ENCODE assay signal across 16 cellular contexts in the genomic region with DNA sequence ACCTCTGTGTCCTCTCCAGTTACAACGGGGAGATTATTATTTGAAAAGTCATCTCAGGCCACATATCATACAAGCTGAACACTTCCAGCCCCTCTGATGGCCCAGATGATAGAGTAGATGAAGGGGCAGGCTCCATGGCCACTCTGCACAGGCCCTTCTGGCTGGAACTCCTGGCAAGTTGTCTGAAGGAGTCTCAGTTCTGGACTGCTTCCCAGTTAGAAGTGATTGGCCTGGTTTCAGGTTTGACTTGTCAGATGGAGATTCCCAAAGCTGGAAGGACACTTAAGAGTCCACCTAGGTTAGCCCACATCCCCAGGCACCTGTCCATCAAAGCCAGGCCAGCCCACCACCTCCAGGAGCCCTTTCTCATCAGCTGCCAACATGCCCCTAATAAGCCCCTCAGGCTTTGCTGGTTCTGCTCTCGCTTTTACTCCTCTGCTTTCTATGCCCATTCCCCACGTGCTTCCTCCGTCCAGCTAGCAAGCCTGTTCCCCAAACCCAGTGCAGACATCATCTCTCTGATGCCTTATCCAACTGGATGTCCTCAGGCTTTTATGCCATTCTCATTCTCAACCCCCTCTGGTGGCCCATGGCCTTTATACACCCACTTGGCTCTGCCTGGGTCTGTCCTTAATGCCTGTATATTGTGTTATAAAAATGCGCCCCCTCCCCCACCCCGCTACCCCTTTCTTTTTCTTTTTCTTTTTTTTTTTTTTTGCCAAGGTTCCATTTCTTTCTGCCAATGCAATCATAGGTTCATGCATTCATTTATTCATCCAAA. TPM values are rescaled to one million over a fixed set of nuclear protein-coding genes. Genes with fewer than 3 reads are reported as not detected.
DNase-seq lines count a peak whose midpoint lies in the region; ATAC-seq and TF ChIP-seq lines count a peak whose summit lies in the region.
"Had no signal": no experiment of that assay in that cellular context is flagged by ENCODE, and none has a peak within 500 bp of the region (broad histone marks: within the 10 kb centered on the region; RNA-seq: fewer than 3 reads in every experiment).

No MANE protein-coding gene starts in this region.

- no peak overlapping the region for H3K4me3 Mint-ChIP-seq in H9
- H3K4me3 Mint-ChIP-seq in type B pancreatic cell: no peak overlapping the region
- H3K4me3 Mint-ChIP-seq: activated B cell treated with CpG ODN at 0.5 μM for 24 hours; activated naive CD8-positive, alpha-beta T cell treated with anti-CD3 and anti-CD28 coated beads, Interleukin-2, amount 50 U/mL, for 24 hours had no signal

- no peak overlapping the region for H3K4ac ChIP-seq in H9 (ENCODE audit: low read depth, low read length)

- H4K20me1 ChIP-seq in H9 (ENCODE audit: control insufficient read depth, insufficient read depth, insufficient read length): no peaks in the 10 kb centered on the region

- no peak overlapping the region for H3K18ac ChIP-seq in H9 (ENCODE audit: insufficient read length, low read depth, low read length)

- WGBS in H9 (ENCODE audit: extremely low coverage, insufficient read length, low lambda C conversion rate): no CpG with 5 or more reads among the region's 6 CpGs
- WGBS in lung, 2 donors: 84 to 93% methylated on average over 6 of the region's 6 CpGs

- H3K79me1 ChIP-seq in H9 (ENCODE audit: insufficient read depth, low read depth, low read length, poor library complexity, severe bottlenecking): no peaks in the 10 kb centered on the region

- no peak overlapping the region for H3T11ph ChIP-seq in H9 (ENCODE audit: low read length)

- H3K23me2 ChIP-seq in H9 (ENCODE audit: insufficient read length, low read depth, low read length, poor library complexity, severe bottlenecking): no peaks in the 10 kb centered on the region

- no peak overlapping the region for H2BK12ac ChIP-seq in H9 (ENCODE audit: insufficient read length, low read depth, low read length)

- no peak overlapping the region for H2AK5ac ChIP-seq in H9 (ENCODE audit: insufficient read length, low read length)

- H3K9me3 ChIP-seq in H9 (ENCODE audit: control insufficient read depth, low read depth, low read length): no peaks in the 10 kb centered on the region
- no peaks in the 10 kb centered on the region for H3K9me3 ChIP-seq in lung (ENCODE audit: control insufficient read depth in 2 of 2, insufficient read depth in 1 of 2, low read length in 1 of 2)

- no peak overlapping the region for H3K56ac ChIP-seq in H9 (ENCODE audit: insufficient read length, low read depth, low read length)

- no peak overlapping the region for H4K91ac ChIP-seq in H9 (ENCODE audit: insufficient read length, low read depth, low read length)

- H3K23ac ChIP-seq in H9 (ENCODE audit: insufficient read length, low read depth, low read length): no peak overlapping the region

- H3K79me2 ChIP-seq in H9 (ENCODE audit: insufficient read depth, low read length): no peaks in the 10 kb centered on the region

- DNase-seq in DMS79 treated with DMSO at 0.1 percent for 48 hours (lab: John Stamatoyannopoulos, UW) (peak; percentile 15), H9 (no peak), cerebellar cortex (ENCODE audit: low spot score) (peak; percentile 5), lung (ENCODE audit: low spot score) (peak; percentile 53), type B pancreatic cell (ENCODE audit: extremely low spot score, unreplicated experiment) (no peak), NCI-H1694 treated with DMSO at 0.1 percent for 48 hours (lab: John Stamatoyannopoulos, UW) (no peak), DMS53 (lab: John Stamatoyannopoulos, UW) (no peak), NCI-H187 treated with DMSO at 0.1 percent for 48 hours (lab: John Stamatoyannopoulos, UW) (no peak)
- DNase-seq: activated B cell treated with CpG ODN at 0.5 μM for 24 hours; activated naive CD8-positive, alpha-beta T cell treated with anti-CD3 and anti-CD28 coated beads, Interleukin-2, amount 50 U/mL, for 24 hours; GOT3; Karpas-422; NCI-H1436 treated with DMSO at 0.1 percent for 48 hours; NCI-H446 treated with DMSO at 0.1 percent for 48 hours; occipital lobe; Right ventricle myocardium superior had no signal

- H2AFZ ChIP-seq in H9 (ENCODE audit: low read length): no peak overlapping the region

- H4K8ac ChIP-seq in H9 (replicated peaks; ENCODE audit: insufficient read length, low read depth, low read length): no peak overlapping the region

- H3K4me2 ChIP-seq in H9 (ENCODE audit: insufficient read depth, insufficient read length, low read length): no peak overlapping the region

- H2BK15ac ChIP-seq in H9 (ENCODE audit: low read depth, low read length): no peak overlapping the region

- H2BK20ac ChIP-seq in H9 (ENCODE audit: low read depth, low read length, poor library complexity, severe bottlenecking): no peak overlapping the region

- H3K27ac Mint-ChIP-seq in H9 (no peak overlapping the region; a peak in 1 of 7 replicates), type B pancreatic cell (no peak overlapping the region)
- H3K27ac Mint-ChIP-seq: activated naive CD8-positive, alpha-beta T cell treated with anti-CD3 and anti-CD28 coated beads, Interleukin-2, amount 50 U/mL, for 24 hours had no signal

- H2BK5ac ChIP-seq in H9 (ENCODE audit: insufficient read length, low read length): no peak overlapping the region

- no peak overlapping the region for H2BK120ac ChIP-seq in H9 (ENCODE audit: low read depth, low read length, poor library complexity, severe bottlenecking)

- no peaks in the 10 kb centered on the region for H3K27me3 ChIP-seq in H9 (ENCODE audit: insufficient read depth, low read length)
- no peaks in the 10 kb centered on the region for H3K27me3 ChIP-seq in lung (ENCODE audit: control insufficient read depth, insufficient read depth)

- no peak overlapping the region for H3K14ac ChIP-seq in H9 (ENCODE audit: insufficient read depth, low read length)

- H3K27ac ChIP-seq in H9 (ENCODE audit: insufficient read length, low read depth, low read length) (no peak overlapping the region), lung (ENCODE audit: low read depth in 1 of 2, low read length in 1 of 2) (no peak overlapping the region)

- H3K4me1 Mint-ChIP-seq in H9 (peaks cover 7% of the 10 kb centered on the region in 2 experiments), type B pancreatic cell (ENCODE audit: unreplicated experiment) (no peaks in the 10 kb centered on the region)
- H3K4me1 Mint-ChIP-seq: activated B cell treated with CpG ODN at 0.5 μM for 24 hours; activated naive CD8-positive, alpha-beta T cell treated with anti-CD3 and anti-CD28 coated beads, Interleukin-2, amount 50 U/mL, for 24 hours had no signal

- H3K27me3 Mint-ChIP-seq in H9 (ENCODE audit: low read depth) (no peaks in the 10 kb centered on the region), type B pancreatic cell (peaks cover 71% of the 10 kb centered on the region)

- H3K4me3 ChIP-seq in lung: no peak overlapping the region

- no peak for ATAC-seq in lung (ENCODE audit: insufficient read depth, low FRiP score)
- ATAC-seq: activated naive CD8-positive, alpha-beta T cell treated with anti-CD3 and anti-CD28 coated beads, Interleukin-2, amount 50 U/mL, for 24 hours had no signal

- H3K36me3 Mint-ChIP-seq in H9 (ENCODE audit: insufficient read depth in 1 of 3, low read depth in 3 of 3) (no peaks in the 10 kb centered on the region), type B pancreatic cell (no peaks in the 10 kb centered on the region)

- H3K9ac ChIP-seq in H9 (ENCODE audit: extremely low read depth, insufficient read length, low read length): no peak overlapping the region

- TF ChIP-seq CTCF in H9 (conservative IDR thresholded peaks at IDR 0.05) (peak; percentile 37; the same call in 2 of the 3 replicates), lung (IDR thresholded peaks at IDR 0.05; ENCODE audit: control extremely low read depth, extremely low read depth) (no peak), type B pancreatic cell (conservative IDR thresholded peaks at IDR 0.05) (no peak)

- no peaks in the 10 kb centered on the region for H3K36me3 ChIP-seq in lung (ENCODE audit: control insufficient read depth in 2 of 2, insufficient read depth in 2 of 2, low read length in 2 of 2)

- H3K9me3 Mint-ChIP-seq in H9: no peaks in the 10 kb centered on the region
- no peaks in the 10 kb centered on the region for H3K9me3 Mint-ChIP-seq in type B pancreatic cell
- H3K9me3 Mint-ChIP-seq: activated B cell treated with CpG ODN at 0.5 μM for 24 hours; activated naive CD8-positive, alpha-beta T cell treated with anti-CD3 and anti-CD28 coated beads, Interleukin-2, amount 50 U/mL, for 24 hours had no signal

- H3K4me1 ChIP-seq in H9 (ENCODE audit: insufficient read depth, low read length) (no peaks in the 10 kb centered on the region), lung (ENCODE audit: control insufficient read depth in 2 of 2, insufficient read depth in 2 of 2, low read length in 2 of 2) (peaks cover 0 to 3% of the 10 kb centered on the region in 2 donors)

- no peak overlapping the region for H4K5ac ChIP-seq in H9 (ENCODE audit: insufficient read length, low read depth, low read length)

RNA-seq across cellular contexts. Expression of gene HSPH1, which starts 56.5 kb away (rescaled TPM):
- total RNA-seq in H9 (2021): 141 and 145 TPM in 2 replicates
- 100 to 1,000 TPM in 1 of 2 donors, 10 to 100 TPM in 1; 80.6 to 223 TPM for total RNA-seq in lung
- 10 to 100 TPM; 34.1 to 50.6 TPM for polyA plus RNA-seq in lung
- 116 and 176 TPM in 2 replicates for total RNA-seq in type B pancreatic cell (ENCODE audit: low replicate concordance)

Comparison
In these comparisons a context has a peak if more than half of its experiments do, and no peak if none do; other contexts are left out.
1. DNase-seq: peak in DMS79 treated with DMSO at 0.1 percent for 48 hours (single experiment), cerebellar cortex (single experiment) and lung (single experiment); none in H9 (single experiment), type B pancreatic cell (single experiment), NCI-H1694 treated with DMSO at 0.1 percent for 48 hours (single experiment), DMS53 (single experiment) and NCI-H187 treated with DMSO at 0.1 percent for 48 hours (single experiment).